Comparison of ENCODE assay signal across 1 cellular context in the genomic region with DNA sequence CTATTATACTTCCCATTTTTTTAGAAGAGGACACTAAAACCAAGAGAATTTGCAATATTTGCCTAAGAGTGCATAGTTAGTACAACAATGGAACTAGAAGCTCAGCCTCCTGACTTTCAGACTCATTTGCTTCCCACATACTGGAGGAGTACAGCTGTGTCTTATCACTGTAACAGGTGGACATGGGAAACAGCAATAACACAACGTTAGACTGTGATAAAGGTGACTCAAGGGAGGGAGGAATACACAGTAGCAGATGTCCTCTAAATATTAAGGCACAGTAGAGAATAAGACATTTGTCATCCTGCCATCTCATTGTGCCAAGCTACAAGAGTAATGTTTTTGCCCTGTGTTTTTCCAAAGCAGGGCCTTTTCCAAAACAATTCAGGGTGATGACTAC.
TF ChIP-seq lines count a peak whose summit lies in the region.

No MANE protein-coding gene starts in this region.

TF ChIP-seq in K562, 482 proteins besides CTCF, POLR2A, EP300 and RAD21 (continued from another document and continues in another):
- TF ChIP-seq RAD51 (IDR thresholded peaks at IDR 0.05; ENCODE audit: borderline replicate concordance, low read depth): no peak
- peak; percentile 84 for TF ChIP-seq SMAD4 (CRISPR knock-in tag; conservative IDR thresholded peaks at IDR 0.05)
- no peak for TF ChIP-seq ZZZ3 (IDR thresholded peaks at IDR 0.05)
- TF ChIP-seq ZBTB2 (IDR thresholded peaks at IDR 0.05): no peak
- no peak for TF ChIP-seq PURB (CRISPR knock-in tag; IDR thresholded peaks at IDR 0.05; ENCODE audit: low read depth)
- TF ChIP-seq, protein P1, sequence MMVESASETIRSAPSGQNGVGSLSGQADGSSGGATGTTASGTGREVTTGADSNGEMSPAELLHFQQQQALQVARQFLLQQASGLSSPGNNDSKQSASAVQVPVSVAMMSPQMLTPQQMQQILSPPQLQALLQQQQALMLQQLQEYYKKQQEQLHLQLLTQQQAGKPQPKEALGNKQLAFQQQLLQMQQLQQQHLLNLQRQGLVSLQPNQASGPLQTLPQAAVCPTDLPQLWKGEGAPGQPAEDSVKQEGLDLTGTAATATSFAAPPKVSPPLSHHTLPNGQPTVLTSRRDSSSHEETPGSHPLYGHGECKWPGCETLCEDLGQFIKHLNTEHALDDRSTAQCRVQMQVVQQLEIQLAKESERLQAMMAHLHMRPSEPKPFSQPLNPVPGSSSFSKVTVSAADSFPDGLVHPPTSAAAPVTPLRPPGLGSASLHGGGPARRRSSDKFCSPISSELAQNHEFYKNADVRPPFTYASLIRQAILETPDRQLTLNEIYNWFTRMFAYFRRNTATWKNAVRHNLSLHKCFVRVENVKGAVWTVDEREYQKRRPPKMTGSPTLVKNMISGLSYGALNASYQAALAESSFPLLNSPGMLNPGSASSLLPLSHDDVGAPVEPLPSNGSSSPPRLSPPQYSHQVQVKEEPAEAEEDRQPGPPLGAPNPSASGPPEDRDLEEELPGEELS (CRISPR knock-in tag; IDR thresholded peaks at IDR 0.05; ENCODE audit: borderline replicate concordance): 0 out of 2 replicates have a peak, but pooled peaks have one; percentile 76
- TF ChIP-seq, protein P2, sequence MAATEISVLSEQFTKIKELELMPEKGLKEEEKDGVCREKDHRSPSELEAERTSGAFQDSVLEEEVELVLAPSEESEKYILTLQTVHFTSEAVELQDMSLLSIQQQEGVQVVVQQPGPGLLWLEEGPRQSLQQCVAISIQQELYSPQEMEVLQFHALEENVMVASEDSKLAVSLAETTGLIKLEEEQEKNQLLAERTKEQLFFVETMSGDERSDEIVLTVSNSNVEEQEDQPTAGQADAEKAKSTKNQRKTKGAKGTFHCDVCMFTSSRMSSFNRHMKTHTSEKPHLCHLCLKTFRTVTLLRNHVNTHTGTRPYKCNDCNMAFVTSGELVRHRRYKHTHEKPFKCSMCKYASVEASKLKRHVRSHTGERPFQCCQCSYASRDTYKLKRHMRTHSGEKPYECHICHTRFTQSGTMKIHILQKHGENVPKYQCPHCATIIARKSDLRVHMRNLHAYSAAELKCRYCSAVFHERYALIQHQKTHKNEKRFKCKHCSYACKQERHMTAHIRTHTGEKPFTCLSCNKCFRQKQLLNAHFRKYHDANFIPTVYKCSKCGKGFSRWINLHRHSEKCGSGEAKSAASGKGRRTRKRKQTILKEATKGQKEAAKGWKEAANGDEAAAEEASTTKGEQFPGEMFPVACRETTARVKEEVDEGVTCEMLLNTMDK (IDR thresholded peaks at IDR 0.05; ENCODE audit: borderline replicate concordance, insufficient read depth, low read depth, low read length, poor library complexity, severe bottlenecking): no peak
- TF ChIP-seq PTRF (tag; IDR thresholded peaks at IDR 0.05): no peak
- no peak for TF ChIP-seq ELF2 (CRISPR knock-in tag; IDR thresholded peaks at IDR 0.05)
- no peak for TF ChIP-seq BRCA1 (IDR thresholded peaks at IDR 0.05)
- no peak for TF ChIP-seq BRCA1 (CRISPR knock-in tag; IDR thresholded peaks at IDR 0.05)
- TF ChIP-seq CREB1 (IDR thresholded peaks at IDR 0.05): peak; percentile 72
- 0 out of 2 replicates have a peak, but pooled peaks have one; percentile 12 for TF ChIP-seq CREB1 (CRISPR knock-in tag; IDR thresholded peaks at IDR 0.05)
- no peak for TF ChIP-seq YY1 (IDR thresholded peaks at IDR 0.05; ENCODE audit: borderline replicate concordance in 1 of 3, control insufficient read depth in 1 of 3, extremely low read depth in 1 of 3, insufficient read depth in 3 of 3, insufficient read length in 1 of 3, insufficient replicate concordance in 2 of 3, low read depth in 1 of 3, low read length in 2 of 3)
- no peak for TF ChIP-seq ZNF511 (CRISPR knock-in tag; IDR thresholded peaks at IDR 0.05)
- TF ChIP-seq, protein P3, sequence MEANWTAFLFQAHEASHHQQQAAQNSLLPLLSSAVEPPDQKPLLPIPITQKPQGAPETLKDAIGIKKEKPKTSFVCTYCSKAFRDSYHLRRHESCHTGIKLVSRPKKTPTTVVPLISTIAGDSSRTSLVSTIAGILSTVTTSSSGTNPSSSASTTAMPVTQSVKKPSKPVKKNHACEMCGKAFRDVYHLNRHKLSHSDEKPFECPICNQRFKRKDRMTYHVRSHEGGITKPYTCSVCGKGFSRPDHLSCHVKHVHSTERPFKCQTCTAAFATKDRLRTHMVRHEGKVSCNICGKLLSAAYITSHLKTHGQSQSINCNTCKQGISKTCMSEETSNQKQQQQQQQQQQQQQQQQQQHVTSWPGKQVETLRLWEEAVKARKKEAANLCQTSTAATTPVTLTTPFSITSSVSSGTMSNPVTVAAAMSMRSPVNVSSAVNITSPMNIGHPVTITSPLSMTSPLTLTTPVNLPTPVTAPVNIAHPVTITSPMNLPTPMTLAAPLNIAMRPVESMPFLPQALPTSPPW (CRISPR knock-in tag; IDR thresholded peaks at IDR 0.05): no peak; the same call in 1 of the 2 replicates
- peak; percentile 58; the same call in 1 of the 2 replicates for TF ChIP-seq JUN (IDR thresholded peaks at IDR 0.05; ENCODE audit: borderline replicate concordance, low read depth, low read length)
- no peak for TF ChIP-seq JUN (CRISPR knock-in tag; IDR thresholded peaks at IDR 0.05; ENCODE audit: borderline replicate concordance)
- TF ChIP-seq PHTF2 (CRISPR knock-in tag; IDR thresholded peaks at IDR 0.05): no peak
- TF ChIP-seq HOMEZ (CRISPR knock-in tag; IDR thresholded peaks at IDR 0.05): no peak
- TF ChIP-seq NELFE (IDR thresholded peaks at IDR 0.05; ENCODE audit: insufficient read depth, insufficient read length): no peak
- TF ChIP-seq ELK1 (CRISPR knock-in tag; IDR thresholded peaks at IDR 0.05): no peak
- TF ChIP-seq ZNF584 (CRISPR knock-in tag; IDR thresholded peaks at IDR 0.05; ENCODE audit: low read depth): no peak
- TF ChIP-seq MCM2 (IDR thresholded peaks at IDR 0.05; ENCODE audit: low read depth): no peak
- 0 out of 2 replicates have a peak, but pooled peaks have one; percentile 24 for TF ChIP-seq SP1 (CRISPR knock-in tag; IDR thresholded peaks at IDR 0.05)
- no peak for TF ChIP-seq CBX1 (IDR thresholded peaks at IDR 0.05; ENCODE audit: low read depth)
- no peak for TF ChIP-seq ADNP (tag; IDR thresholded peaks at IDR 0.05)
- TF ChIP-seq RBM34 (IDR thresholded peaks at IDR 0.05; ENCODE audit: borderline replicate concordance, insufficient read depth, low read length): no peak
- TF ChIP-seq ZNF57 (CRISPR knock-in tag; IDR thresholded peaks at IDR 0.05): no peak
- TF ChIP-seq, protein P4, sequence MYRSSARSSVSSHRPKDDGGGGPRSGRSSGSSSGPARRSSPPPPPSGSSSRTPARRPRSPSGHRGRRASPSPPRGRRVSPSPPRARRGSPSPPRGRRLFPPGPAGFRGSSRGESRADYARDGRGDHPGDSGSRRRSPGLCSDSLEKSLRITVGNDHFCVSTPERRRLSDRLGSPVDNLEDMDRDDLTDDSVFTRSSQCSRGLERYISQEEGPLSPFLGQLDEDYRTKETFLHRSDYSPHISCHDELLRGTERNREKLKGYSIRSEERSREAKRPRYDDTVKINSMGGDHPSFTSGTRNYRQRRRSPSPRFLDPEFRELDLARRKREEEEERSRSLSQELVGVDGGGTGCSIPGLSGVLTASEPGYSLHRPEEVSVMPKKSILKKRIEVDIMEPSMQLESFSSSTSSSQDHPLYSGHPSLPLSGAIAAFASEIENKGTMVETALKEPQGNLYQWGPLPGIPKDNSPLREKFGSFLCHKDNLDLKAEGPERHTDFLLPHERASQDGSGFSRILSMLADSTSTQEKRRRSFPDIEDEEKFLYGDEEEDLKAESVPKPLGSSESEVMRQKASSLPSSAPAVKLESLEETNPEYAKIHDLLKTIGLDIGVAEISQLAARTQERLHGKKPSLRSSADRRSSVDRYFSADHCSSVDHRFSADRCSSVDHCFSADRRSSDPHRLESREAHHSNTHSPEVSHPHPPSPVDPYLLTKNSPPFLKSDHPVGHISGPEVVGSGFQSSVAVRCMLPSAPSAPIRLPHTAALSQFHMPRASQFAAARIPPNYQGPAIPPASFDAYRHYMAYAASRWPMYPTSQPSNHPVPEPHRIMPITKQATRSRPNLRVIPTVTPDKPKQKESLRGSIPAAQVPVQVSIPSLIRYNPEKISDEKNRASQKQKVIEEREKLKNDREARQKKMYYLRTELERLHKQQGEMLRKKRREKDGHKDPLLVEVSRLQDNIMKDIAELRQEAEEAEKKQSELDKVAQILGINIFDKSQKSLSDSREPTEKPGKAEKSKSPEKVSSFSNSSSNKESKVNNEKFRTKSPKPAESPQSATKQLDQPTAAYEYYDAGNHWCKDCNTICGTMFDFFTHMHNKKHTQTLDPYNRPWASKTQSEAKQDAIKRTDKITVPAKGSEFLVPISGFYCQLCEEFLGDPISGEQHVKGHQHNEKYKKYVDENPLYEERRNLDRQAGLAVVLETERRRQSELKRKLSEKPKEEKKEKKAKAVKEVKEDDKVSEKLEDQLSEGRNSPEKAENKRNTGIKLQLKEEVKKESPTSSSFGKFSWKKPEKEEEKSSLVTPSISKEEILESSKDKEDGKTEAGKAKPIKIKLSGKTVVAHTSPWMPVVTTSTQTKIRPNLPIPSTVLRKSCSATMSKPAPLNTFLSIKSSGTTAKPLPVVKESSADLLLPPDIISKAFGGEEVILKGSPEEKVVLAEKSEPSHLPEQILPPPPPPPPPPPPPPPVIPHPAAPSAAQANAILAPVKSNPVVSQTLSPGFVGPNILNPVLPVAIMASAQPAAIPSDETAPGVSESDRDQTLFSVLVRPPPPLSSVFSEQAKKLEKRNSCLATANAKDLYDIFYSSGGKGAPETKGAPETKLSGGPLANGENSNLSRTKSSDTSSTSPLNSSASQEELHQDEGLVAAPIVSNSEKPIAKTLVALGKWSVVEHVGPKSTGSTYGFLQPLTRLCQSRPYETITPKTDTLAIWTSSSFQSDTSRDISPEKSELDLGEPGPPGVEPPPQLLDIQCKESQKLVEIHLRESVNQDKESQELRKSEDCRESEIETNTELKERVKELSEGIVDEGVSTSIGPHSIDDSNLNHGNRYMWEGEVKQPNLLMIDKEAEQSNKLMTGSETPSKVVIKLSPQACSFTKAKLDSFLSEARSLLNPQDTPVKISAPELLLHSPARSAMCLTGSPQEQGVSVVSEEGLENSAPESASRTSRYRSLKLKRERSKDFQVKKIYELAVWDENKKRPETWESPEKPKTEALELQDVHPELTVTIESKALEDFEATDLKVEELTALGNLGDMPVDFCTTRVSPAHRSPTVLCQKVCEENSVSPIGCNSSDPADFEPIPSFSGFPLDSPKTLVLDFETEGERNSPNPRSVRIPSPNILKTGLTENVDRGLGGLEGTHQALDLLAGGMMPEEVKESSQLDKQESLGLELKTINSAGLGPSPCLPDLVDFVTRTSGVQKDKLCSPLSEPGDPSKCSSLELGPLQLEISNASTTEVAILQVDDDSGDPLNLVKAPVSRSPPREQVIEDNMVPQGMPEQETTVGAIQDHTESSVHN (IDR thresholded peaks at IDR 0.05; ENCODE audit: borderline replicate concordance in 1 of 2, low read depth in 1 of 2): no peak
- TF ChIP-seq CBFA2T3 (IDR thresholded peaks at IDR 0.05): peak; percentile 100
- TF ChIP-seq NCOA4 (IDR thresholded peaks at IDR 0.05; ENCODE audit: partially characterized antibody): no peak
- no peak for TF ChIP-seq BDP1 (IDR thresholded peaks at IDR 0.05; ENCODE audit: insufficient read depth, insufficient read length)
- no peak for TF ChIP-seq ZNF445 (CRISPR knock-in tag; IDR thresholded peaks at IDR 0.05; ENCODE audit: low read depth)
- TF ChIP-seq, protein P5, sequence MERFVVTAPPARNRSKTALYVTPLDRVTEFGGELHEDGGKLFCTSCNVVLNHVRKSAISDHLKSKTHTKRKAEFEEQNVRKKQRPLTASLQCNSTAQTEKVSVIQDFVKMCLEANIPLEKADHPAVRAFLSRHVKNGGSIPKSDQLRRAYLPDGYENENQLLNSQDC (CRISPR knock-in tag; IDR thresholded peaks at IDR 0.05): no peak
- TF ChIP-seq STAG1 (CRISPR knock-in tag; IDR thresholded peaks at IDR 0.05; ENCODE audit: borderline replicate concordance): no peak
- no peak for TF ChIP-seq ZNF586 (CRISPR knock-in tag; conservative IDR thresholded peaks at IDR 0.05)
- peak; percentile 44; the same call in 1 of the 2 replicates for TF ChIP-seq EP400 (IDR thresholded peaks at IDR 0.05)
- no peak for TF ChIP-seq THAP7 (CRISPR knock-in tag; IDR thresholded peaks at IDR 0.05)
- peak; percentile 64 to 91; a peak in 3 of 4 replicates for TF ChIP-seq TBL1XR1 (IDR thresholded peaks at IDR 0.05; ENCODE audit: low read length in 2 of 2)
- no peak for TF ChIP-seq NR2F6 (CRISPR knock-in tag; IDR thresholded peaks at IDR 0.05)
- no peak for TF ChIP-seq ZNF253 (CRISPR knock-in tag; conservative IDR thresholded peaks at IDR 0.05)
